ENCODE assay signal across 2 cellular contexts in genomic region chr16:27650073-27650701, GRCh38.
TF ChIP-seq lines count a peak whose summit lies in the region.

No MANE protein-coding gene starts in this region.

TF ChIP-seq in IMR-90, 13 proteins besides CTCF, POLR2A, EP300 and RAD21 (continued from another document):
- TF ChIP-seq BHLHE40 (IDR thresholded peaks at IDR 0.05; ENCODE audit: low read depth, low read length) (no peak), USF2 (IDR thresholded peaks at IDR 0.05; ENCODE audit: low read depth, low read length) (no peak), RFX5 (IDR thresholded peaks at IDR 0.05; ENCODE audit: low read depth, low read length) (no peak), MAFK (IDR thresholded peaks at IDR 0.05; ENCODE audit: low read depth, low read length) (no peak), ELK1 (IDR thresholded peaks at IDR 0.05; ENCODE audit: borderline replicate concordance, low read depth, low read length) (no peak)
TF ChIP-seq in IMR-90: peak in this region for 0.

TF ChIP-seq in SK-N-SH, 30 proteins besides CTCF, POLR2A, EP300 and RAD21 (continued from another document):
- TF ChIP-seq USF2 (IDR thresholded peaks at IDR 0.05; ENCODE audit: borderline replicate concordance, low read depth, low read length) (no peak), FOXJ3 (CRISPR knock-in tag; IDR thresholded peaks at IDR 0.05) (no peak), ZBTB33 (IDR thresholded peaks at IDR 0.05; ENCODE audit: borderline replicate concordance, low read depth) (no peak), NFIC (IDR thresholded peaks at IDR 0.05; ENCODE audit: borderline replicate concordance) (no peak), FOXM1 (IDR thresholded peaks at IDR 0.05; ENCODE audit: low read depth) (no peak), SMC3 (IDR thresholded peaks at IDR 0.05; ENCODE audit: low read depth, low read length) (no peak), POLR2AphosphoS5 (IDR thresholded peaks at IDR 0.05; ENCODE audit: low read depth, low read length) (no peak), MEF2A (IDR thresholded peaks at IDR 0.05; ENCODE audit: borderline replicate concordance, low read depth) (no peak), RFX5 (IDR thresholded peaks at IDR 0.05; ENCODE audit: low read length) (no peak), PBX3 (IDR thresholded peaks at IDR 0.05) (no peak), TCF12 (IDR thresholded peaks at IDR 0.05) (no peak), REST (IDR thresholded peaks at IDR 0.05; ENCODE audit: low read depth, low read length) (no peak), FOSL2 (IDR thresholded peaks at IDR 0.05; ENCODE audit: borderline replicate concordance, low read depth) (no peak)
